Comparison of ENCODE assay signal across 8 cellular contexts in the genomic region with DNA sequence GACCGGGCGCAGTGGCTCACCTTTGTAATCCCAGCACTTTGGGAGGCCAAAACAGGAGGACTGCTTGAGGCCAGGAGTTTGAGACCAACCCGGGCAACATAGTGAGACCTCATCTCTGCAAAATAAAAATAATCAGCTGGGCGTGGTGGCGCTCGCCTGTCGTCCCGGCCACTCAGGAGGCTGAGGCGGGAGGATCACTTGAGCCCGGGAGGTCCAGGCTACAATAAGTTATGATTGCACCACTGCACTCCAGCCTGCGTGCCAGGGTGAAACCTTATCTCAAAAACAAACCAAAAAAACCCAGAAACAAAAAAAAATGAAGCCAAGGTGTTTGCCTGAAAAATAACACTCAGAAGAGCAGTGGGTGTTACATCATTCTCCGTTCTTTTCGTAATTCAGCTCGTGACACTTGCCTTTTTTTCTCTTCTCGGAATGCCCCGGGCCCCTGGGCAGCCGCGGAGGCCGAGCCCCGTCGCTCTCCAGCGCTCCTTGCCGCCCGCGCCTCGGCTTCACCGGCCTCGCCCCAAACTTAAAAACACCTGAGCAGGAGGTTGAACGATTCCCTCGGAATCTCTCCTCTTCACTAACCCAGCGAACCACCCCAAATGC. TPM values are rescaled to one million over a fixed set of nuclear protein-coding genes. Genes with fewer than 3 reads are reported as not detected.
DNase-seq lines count a peak whose midpoint lies in the region; ATAC-seq, FAIRE-seq and TF ChIP-seq lines count a peak whose summit lies in the region.

No MANE protein-coding gene starts in this region.

- FAIRE-seq in H54 (lab: Jason Lieb, UNC) = no peak

- H3K4me2 ChIP-seq in neural cell (ENCODE audit: low read length) = peak overlapping the region; percentile 35

- no peaks in the 10 kb centered on the region for H3K9me3 ChIP-seq in neural cell (ENCODE audit: low read length)

- no peak for TF ChIP-seq EP300 in neural cell (conservative IDR thresholded peaks at IDR 0.05; ENCODE audit: poor library complexity, severe bottlenecking)

- no peak for TF ChIP-seq RAD21 in neural cell (conservative IDR thresholded peaks at IDR 0.05)

- TF ChIP-seq CTCF in VCaP (conservative IDR thresholded peaks at IDR 0.05) = no peak
- no peak for TF ChIP-seq CTCF in epithelial cell of proximal tubule (conservative IDR thresholded peaks at IDR 0.05; ENCODE audit: low read depth, low read length)
- no peak for TF ChIP-seq CTCF in neural cell (IDR thresholded peaks at IDR 0.05; ENCODE audit: poor library complexity, severe bottlenecking)

- H3F3A ChIP-seq in neural cell (ENCODE audit: insufficient read depth, low read length, poor library complexity, severe bottlenecking) = no peaks in the 10 kb centered on the region

- ATAC-seq in HG03432 (IDR thresholded peaks at IDR 0.05; ENCODE audit: unreplicated experiment) = peak; percentile 28

- peak overlapping the region; percentile 92 for H3K4me3 ChIP-seq in epithelial cell of proximal tubule (ENCODE audit: low read depth, low read length)
- peak overlapping the region; percentile 70 for H3K4me3 ChIP-seq in neural cell (ENCODE audit: low read length)

- peak overlapping the region; percentile 94 for H3K27ac ChIP-seq in VCaP
- H3K27ac ChIP-seq in neural cell (ENCODE audit: low read length) = no peak overlapping the region

- TF ChIP-seq POLR2A in H54 (IDR thresholded peaks at IDR 0.05; ENCODE audit: low read depth, low read length) = no peak

- H3K9me2 ChIP-seq in neural cell (ENCODE audit: insufficient read depth, low read length) = no peaks in the 10 kb centered on the region

- peak; percentile 39 for DNase-seq in activated CD8-positive, alpha-beta memory T cell treated with anti-CD3 and anti-CD28 coated beads, Interleukin-2, amount 50 U/mL, for 4 hours
- no peak for DNase-seq in activated CD8-positive, alpha-beta memory T cell treated with anti-CD3 and anti-CD28 coated beads for 24 hours
- DNase-seq in epithelial cell of proximal tubule (ENCODE audit: low read depth) = no peak
- no peak for DNase-seq in H54 (ENCODE audit: insufficient read length, low spot score)
- no peak for DNase-seq in HK-2 (ENCODE audit: unreplicated experiment)

- peaks cover 31% of the 10 kb centered on the region for H3K79me2 ChIP-seq in neural cell (replicated peaks; ENCODE audit: insufficient read depth, low read length)

- H3K27me3 ChIP-seq in neural cell (ENCODE audit: insufficient read depth, low read depth, low read length) = no peaks in the 10 kb centered on the region

- H2AFZ ChIP-seq in neural cell (ENCODE audit: low read depth, low read length) = peak overlapping the region; percentile 16

- no peaks in the 10 kb centered on the region for H4K20me1 ChIP-seq in neural cell (ENCODE audit: insufficient read depth)

- H3K9ac ChIP-seq in neural cell (ENCODE audit: low read length) = peak overlapping the region; percentile 79

- H3K36me3 ChIP-seq in neural cell (ENCODE audit: insufficient read depth, low read length) = peaks cover 3% of the 10 kb centered on the region

TF ChIP-seq in neural cell, 6 proteins besides CTCF, POLR2A, EP300 and RAD21:
- TF ChIP-seq SMC3 (conservative IDR thresholded peaks at IDR 0.05; ENCODE audit: poor library complexity) = no peak
- TF ChIP-seq, protein P1, sequence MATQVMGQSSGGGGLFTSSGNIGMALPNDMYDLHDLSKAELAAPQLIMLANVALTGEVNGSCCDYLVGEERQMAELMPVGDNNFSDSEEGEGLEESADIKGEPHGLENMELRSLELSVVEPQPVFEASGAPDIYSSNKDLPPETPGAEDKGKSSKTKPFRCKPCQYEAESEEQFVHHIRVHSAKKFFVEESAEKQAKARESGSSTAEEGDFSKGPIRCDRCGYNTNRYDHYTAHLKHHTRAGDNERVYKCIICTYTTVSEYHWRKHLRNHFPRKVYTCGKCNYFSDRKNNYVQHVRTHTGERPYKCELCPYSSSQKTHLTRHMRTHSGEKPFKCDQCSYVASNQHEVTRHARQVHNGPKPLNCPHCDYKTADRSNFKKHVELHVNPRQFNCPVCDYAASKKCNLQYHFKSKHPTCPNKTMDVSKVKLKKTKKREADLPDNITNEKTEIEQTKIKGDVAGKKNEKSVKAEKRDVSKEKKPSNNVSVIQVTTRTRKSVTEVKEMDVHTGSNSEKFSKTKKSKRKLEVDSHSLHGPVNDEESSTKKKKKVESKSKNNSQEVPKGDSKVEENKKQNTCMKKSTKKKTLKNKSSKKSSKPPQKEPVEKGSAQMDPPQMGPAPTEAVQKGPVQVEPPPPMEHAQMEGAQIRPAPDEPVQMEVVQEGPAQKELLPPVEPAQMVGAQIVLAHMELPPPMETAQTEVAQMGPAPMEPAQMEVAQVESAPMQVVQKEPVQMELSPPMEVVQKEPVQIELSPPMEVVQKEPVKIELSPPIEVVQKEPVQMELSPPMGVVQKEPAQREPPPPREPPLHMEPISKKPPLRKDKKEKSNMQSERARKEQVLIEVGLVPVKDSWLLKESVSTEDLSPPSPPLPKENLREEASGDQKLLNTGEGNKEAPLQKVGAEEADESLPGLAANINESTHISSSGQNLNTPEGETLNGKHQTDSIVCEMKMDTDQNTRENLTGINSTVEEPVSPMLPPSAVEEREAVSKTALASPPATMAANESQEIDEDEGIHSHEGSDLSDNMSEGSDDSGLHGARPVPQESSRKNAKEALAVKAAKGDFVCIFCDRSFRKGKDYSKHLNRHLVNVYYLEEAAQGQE (IDR thresholded peaks at IDR 0.05; ENCODE audit: borderline replicate concordance) = no peak
- no peak for TF ChIP-seq POLR2AphosphoS5 (IDR thresholded peaks at IDR 0.05)
- TF ChIP-seq EZH2 (IDR thresholded peaks at IDR 0.05; ENCODE audit: borderline replicate concordance, insufficient read depth, low read length, poor library complexity, severe bottlenecking) = no peak
- no peak for TF ChIP-seq TAF1 (IDR thresholded peaks at IDR 0.05; ENCODE audit: low read depth)
- no peak for TF ChIP-seq MXI1 (conservative IDR thresholded peaks at IDR 0.05; ENCODE audit: poor library complexity, severe bottlenecking)

RNA-seq across cellular contexts. Expression of a gene that starts 17.0 kb away (rescaled TPM):
- 0.22 and 5.8 TPM in 2 replicates for total RNA-seq in epithelial cell of proximal tubule
- polyA plus RNA-seq in neural cell = 13.2 and 22.5 TPM in 2 replicates
- 3.4 and 4.5 TPM in 2 replicates for polyA minus RNA-seq in neural cell

RNA-seq across cellular contexts. Expression of a gene that starts 19.4 kb away (rescaled TPM):
- 10.2 and 49.9 TPM in 2 replicates for total RNA-seq in epithelial cell of proximal tubule
- 9.6 and 12.9 TPM in 2 replicates for polyA plus RNA-seq in neural cell
- polyA minus RNA-seq in neural cell = 8.0 and 13.4 TPM in 2 replicates

RNA-seq across cellular contexts. Expression of a gene that starts 28.8 kb away (rescaled TPM):
- total RNA-seq in epithelial cell of proximal tubule = 1.4 and 2.9 TPM in 2 replicates
- polyA plus RNA-seq in neural cell = not detected in 2 replicates
- not detected in 2 replicates for polyA minus RNA-seq in neural cell

RNA-seq across cellular contexts. Expression of a gene that starts 55.6 kb away (rescaled TPM):
- total RNA-seq in epithelial cell of proximal tubule = 35.2 and 101 TPM in 2 replicates
- polyA plus RNA-seq in neural cell = not detected in 2 replicates
- polyA minus RNA-seq in neural cell = not detected in 2 replicates
